8 cellular contexts compared by ENCODE assay signal in the genomic region with DNA sequence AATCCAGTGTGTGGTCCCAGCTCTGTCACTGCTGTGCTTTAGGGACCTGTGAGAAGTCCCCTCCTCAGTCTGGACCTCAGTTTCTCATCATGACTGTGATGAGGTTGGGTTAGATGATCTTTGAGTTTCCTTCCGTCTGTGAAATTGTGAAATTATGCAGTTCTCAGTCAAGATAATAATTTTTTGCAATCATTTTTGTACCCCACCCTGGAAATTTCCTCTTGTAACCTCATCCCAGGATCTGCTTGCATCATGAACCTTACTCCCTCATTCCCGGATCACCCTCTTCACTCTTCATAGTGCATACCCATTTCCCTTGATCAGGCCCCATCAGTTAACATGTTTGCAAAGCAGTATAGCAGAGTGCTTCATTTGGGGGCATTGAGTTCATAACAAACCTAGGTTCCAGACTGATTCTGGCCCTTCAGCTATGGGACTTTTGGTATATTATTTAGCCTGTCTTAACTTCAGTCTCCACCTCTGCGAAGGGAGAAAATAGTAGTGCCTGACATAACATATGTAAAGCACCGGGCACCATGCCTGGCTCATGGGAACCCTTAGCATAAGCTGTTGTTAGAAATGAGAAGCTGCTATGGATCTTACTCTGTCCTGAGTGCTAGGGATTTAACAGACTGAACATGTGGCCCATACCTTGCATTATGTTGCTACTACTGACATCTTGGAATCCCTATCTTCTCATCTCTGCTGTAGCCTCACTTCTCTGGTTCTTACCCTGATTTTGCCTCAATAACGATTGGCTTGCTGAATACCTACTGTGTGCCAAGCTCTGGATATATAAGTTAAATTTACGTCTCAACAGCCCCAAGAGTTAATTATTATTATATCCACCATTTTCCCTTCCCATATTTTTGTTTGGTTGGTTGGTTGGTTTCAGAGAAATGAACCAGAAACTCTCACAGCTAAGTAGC. TPM values are rescaled to one million over a fixed set of nuclear protein-coding genes. Genes with fewer than 3 reads are reported as not detected.
DNase-seq lines count a peak whose midpoint lies in the region; ATAC-seq and TF ChIP-seq lines count a peak whose summit lies in the region.

No MANE protein-coding gene starts in this region.

- H3K4me3 Mint-ChIP-seq in activated T-cell treated with anti-CD3 and anti-CD28 coated beads, Interleukin-2, amount 50 U/mL, for 4 hours = peak overlapping the region; percentile 84

- intact Hi-C loops in tibial artery (cut with DNase I; ENCODE audit: low total_unique reads) = no loop called here

- in situ Hi-C loops in GM13977 (cut with MboI; ENCODE audit: low pct_unique_long_range_greater_than_20kb, low sequenced_read_pairs, unreplicated experiment) = no loop called here

- no peak for ATAC-seq in activated T-cell treated with anti-CD3 and anti-CD28 coated beads, Interleukin-2, amount 50 U/mL, for 4 hours

- peak overlapping the region; percentile 93 for H3K9ac ChIP-seq in adipocyte (ENCODE audit: low read length)
- H3K9ac ChIP-seq in liver (ENCODE audit: low read depth in 1 of 2, low read length in 2 of 2) = peak overlapping the region; percentile 75 to 90

- H3K36me3 ChIP-seq in adipocyte (ENCODE audit: control insufficient read depth, insufficient read depth, low read length, severe bottlenecking) (no peaks in the 10 kb centered on the region), liver (ENCODE audit: control insufficient read depth in 4 of 4, insufficient read depth in 3 of 4, low read depth in 1 of 4, low read length in 3 of 4) (no peaks in the 10 kb centered on the region), tibial artery (no peaks in the 10 kb centered on the region)

- H3K27me3 Mint-ChIP-seq in activated T-cell treated with anti-CD3 and anti-CD28 coated beads, Interleukin-2, amount 50 U/mL, for 4 hours (ENCODE audit: low read depth) = no peaks in the 10 kb centered on the region

- peaks cover 4% of the 10 kb centered on the region for H3K36me3 Mint-ChIP-seq in activated T-cell treated with anti-CD3 and anti-CD28 coated beads, Interleukin-2, amount 50 U/mL, for 4 hours (ENCODE audit: insufficient read depth)

- H3K9me3 ChIP-seq in adipocyte (ENCODE audit: control insufficient read depth, low read length) (no peaks in the 10 kb centered on the region), liver (ENCODE audit: control insufficient read depth in 4 of 4, low read length in 3 of 4) (no peaks in the 10 kb centered on the region), tibial artery (no peaks in the 10 kb centered on the region)

- peaks cover 54% of the 10 kb centered on the region for H3K4me1 Mint-ChIP-seq in activated T-cell treated with anti-CD3 and anti-CD28 coated beads, Interleukin-2, amount 50 U/mL, for 4 hours (ENCODE audit: low read depth)

- no peaks in the 10 kb centered on the region for H3K9me3 Mint-ChIP-seq in activated T-cell treated with anti-CD3 and anti-CD28 coated beads, Interleukin-2, amount 50 U/mL, for 4 hours

- DNase-seq in activated T-cell treated with anti-CD3 and anti-CD28 coated beads, Interleukin-2, amount 50 U/mL, for 4 hours = no peak
- no peak for DNase-seq in activated T-cell treated with anti-CD3 and anti-CD28 coated beads, Interleukin-2, amount 50 U/mL, for 1 hour
- DNase-seq in adipocyte (ENCODE audit: low read depth) (peak; percentile 54), tibial artery (no peak), GM13977 (ENCODE audit: low spot score) (no peak), NCI-H774 (lab: John Stamatoyannopoulos, UW) (no peak)
- DNase-seq in activated CD4-positive, CD25-positive, alpha-beta regulatory T cell treated with anti-CD3 and anti-CD28 coated beads, Interleukin-2, amount 50 U/mL, for 72 hours = no peak

- 88% methylated on average over 6 of the region's 6 CpGs for WGBS in liver

- H3K4me1 ChIP-seq in adipocyte (ENCODE audit: control insufficient read depth, insufficient read depth, low read length) (peaks cover 26% of the 10 kb centered on the region), liver (ENCODE audit: control insufficient read depth in 4 of 4, insufficient read depth in 4 of 4, low read length in 3 of 4) (peaks cover 6 to 19% (median 12%) of the 10 kb centered on the region in 4 donors), tibial artery (peaks cover 0 to 56% (median 22%) of the 10 kb centered on the region in 4 donors)

- TF ChIP-seq CTCF in liver (IDR thresholded peaks at IDR 0.05; ENCODE audit: low read depth, low read length, missing input control) (no peak), tibial artery (IDR thresholded peaks at IDR 0.05) (no peak), GM13977 (IDR thresholded peaks at IDR 0.05; ENCODE audit: extremely low read depth, insufficient read depth, missing control alignments) (no peak)

- H3K27ac ChIP-seq in liver (ENCODE audit: low read depth in 1 of 2, low read length in 2 of 2) = peak overlapping the region; percentile 95 to 98
- peak overlapping the region; percentile 98 for H3K27ac ChIP-seq in tibial artery

- H3K4me3 ChIP-seq in adipocyte (ENCODE audit: low read length) (peak overlapping the region; percentile 96), liver (ENCODE audit: low read depth in 1 of 3, low read length in 3 of 3) (no peak overlapping the region), tibial artery (peak overlapping the region; percentile 80 to 94)

- H3K27me3 ChIP-seq in adipocyte (replicated peaks; ENCODE audit: control insufficient read depth, insufficient read depth, low read length) = no peaks in the 10 kb centered on the region
- H3K27me3 ChIP-seq in liver (ENCODE audit: control insufficient read depth in 4 of 4, insufficient read depth in 4 of 4, low read length in 3 of 4) = no peaks in the 10 kb centered on the region
- H3K27me3 ChIP-seq in tibial artery = no peaks in the 10 kb centered on the region

- TF ChIP-seq RAD21 in liver (IDR thresholded peaks at IDR 0.05) = no peak

TF ChIP-seq in liver, 16 proteins besides CTCF, POLR2A, EP300 and RAD21 (continues in another document):
- TF ChIP-seq JUND (IDR thresholded peaks at IDR 0.05) = no peak
- TF ChIP-seq FOXA2 (IDR thresholded peaks at IDR 0.05) = no peak
- no peak for TF ChIP-seq NR2F2 (IDR thresholded peaks at IDR 0.05)
- TF ChIP-seq YY1 (IDR thresholded peaks at IDR 0.05) = no peak
- TF ChIP-seq TAF1 (conservative IDR thresholded peaks at IDR 0.05) = no peak
- no peak for TF ChIP-seq EGR1 (IDR thresholded peaks at IDR 0.05; ENCODE audit: low read depth in 2 of 2)
- TF ChIP-seq, protein P1, sequence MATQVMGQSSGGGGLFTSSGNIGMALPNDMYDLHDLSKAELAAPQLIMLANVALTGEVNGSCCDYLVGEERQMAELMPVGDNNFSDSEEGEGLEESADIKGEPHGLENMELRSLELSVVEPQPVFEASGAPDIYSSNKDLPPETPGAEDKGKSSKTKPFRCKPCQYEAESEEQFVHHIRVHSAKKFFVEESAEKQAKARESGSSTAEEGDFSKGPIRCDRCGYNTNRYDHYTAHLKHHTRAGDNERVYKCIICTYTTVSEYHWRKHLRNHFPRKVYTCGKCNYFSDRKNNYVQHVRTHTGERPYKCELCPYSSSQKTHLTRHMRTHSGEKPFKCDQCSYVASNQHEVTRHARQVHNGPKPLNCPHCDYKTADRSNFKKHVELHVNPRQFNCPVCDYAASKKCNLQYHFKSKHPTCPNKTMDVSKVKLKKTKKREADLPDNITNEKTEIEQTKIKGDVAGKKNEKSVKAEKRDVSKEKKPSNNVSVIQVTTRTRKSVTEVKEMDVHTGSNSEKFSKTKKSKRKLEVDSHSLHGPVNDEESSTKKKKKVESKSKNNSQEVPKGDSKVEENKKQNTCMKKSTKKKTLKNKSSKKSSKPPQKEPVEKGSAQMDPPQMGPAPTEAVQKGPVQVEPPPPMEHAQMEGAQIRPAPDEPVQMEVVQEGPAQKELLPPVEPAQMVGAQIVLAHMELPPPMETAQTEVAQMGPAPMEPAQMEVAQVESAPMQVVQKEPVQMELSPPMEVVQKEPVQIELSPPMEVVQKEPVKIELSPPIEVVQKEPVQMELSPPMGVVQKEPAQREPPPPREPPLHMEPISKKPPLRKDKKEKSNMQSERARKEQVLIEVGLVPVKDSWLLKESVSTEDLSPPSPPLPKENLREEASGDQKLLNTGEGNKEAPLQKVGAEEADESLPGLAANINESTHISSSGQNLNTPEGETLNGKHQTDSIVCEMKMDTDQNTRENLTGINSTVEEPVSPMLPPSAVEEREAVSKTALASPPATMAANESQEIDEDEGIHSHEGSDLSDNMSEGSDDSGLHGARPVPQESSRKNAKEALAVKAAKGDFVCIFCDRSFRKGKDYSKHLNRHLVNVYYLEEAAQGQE (IDR thresholded peaks at IDR 0.05) = no peak
- TF ChIP-seq, protein P2, sequence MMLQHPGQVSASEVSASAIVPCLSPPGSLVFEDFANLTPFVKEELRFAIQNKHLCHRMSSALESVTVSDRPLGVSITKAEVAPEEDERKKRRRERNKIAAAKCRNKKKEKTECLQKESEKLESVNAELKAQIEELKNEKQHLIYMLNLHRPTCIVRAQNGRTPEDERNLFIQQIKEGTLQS (IDR thresholded peaks at IDR 0.05) = no peak
- TF ChIP-seq, protein P3, sequence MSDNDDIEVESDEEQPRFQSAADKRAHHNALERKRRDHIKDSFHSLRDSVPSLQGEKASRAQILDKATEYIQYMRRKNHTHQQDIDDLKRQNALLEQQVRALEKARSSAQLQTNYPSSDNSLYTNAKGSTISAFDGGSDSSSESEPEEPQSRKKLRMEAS (IDR thresholded peaks at IDR 0.05) = no peak
- TF ChIP-seq FOXA1 (IDR thresholded peaks at IDR 0.05) = no peak
- TF ChIP-seq SP1 (IDR thresholded peaks at IDR 0.05) = no peak
- no peak for TF ChIP-seq RXRA (IDR thresholded peaks at IDR 0.05)
- no peak for TF ChIP-seq GABPA (IDR thresholded peaks at IDR 0.05 in 1 of 2, conservative IDR thresholded peaks at IDR 0.05 in 1 of 2)

RNA-seq across cellular contexts. Expression of a gene that starts 1.4 kb away (rescaled TPM):
- 10 to 100 TPM; 22.9 to 24.3 (median 24.1) TPM for total RNA-seq in activated T-cell treated with anti-CD3 and anti-CD28 coated beads, Interleukin-2, amount 50 U/mL, for 4 hours
- total RNA-seq in liver = 10 to 100 TPM; 10.6 to 18.4 TPM
- polyA plus RNA-seq in liver = 10 to 100 TPM; 11.5 to 13.3 TPM

RNA-seq across cellular contexts. Expression of a gene that starts 36.7 kb away (rescaled TPM):
- total RNA-seq in activated T-cell treated with anti-CD3 and anti-CD28 coated beads, Interleukin-2, amount 50 U/mL, for 4 hours = 10 to 100 TPM; 63.0 to 72.7 (median 68.9) TPM
- total RNA-seq in liver = 1 to 10 TPM; 3.3 to 6.3 TPM
- 1 to 10 TPM; 1.0 to 1.6 TPM for polyA plus RNA-seq in liver

RNA-seq across cellular contexts. Expression of a gene that starts 47.1 kb away (rescaled TPM):
- under 1 TPM in 1 of 3 donors, not detected in 2; 0.03 TPM for total RNA-seq in activated T-cell treated with anti-CD3 and anti-CD28 coated beads, Interleukin-2, amount 50 U/mL, for 4 hours
- under 1 TPM; 0.08 to 0.09 TPM for total RNA-seq in liver
- under 1 TPM; 0.03 to 0.06 TPM for polyA plus RNA-seq in liver

Comparison
In these comparisons a context has a peak if more than half of its experiments do, and no peak if none do; other contexts are left out.
1. H3K4me3 ChIP-seq: peak in adipocyte (single experiment) and tibial artery (2 of 2); none in liver (0 of 3).
2. RNA of a gene that starts 36.7 kb away (total RNA-seq): 63.0 to 72.7 TPM in activated T-cell treated with anti-CD3 and anti-CD28 coated beads, Interleukin-2, amount 50 U/mL, for 4 hours; 3.3 to 6.3 TPM in liver; every median in the first group is over 4 times any median in the second.